Comparison of ENCODE assay signal across 8 cellular contexts in the genomic region with DNA sequence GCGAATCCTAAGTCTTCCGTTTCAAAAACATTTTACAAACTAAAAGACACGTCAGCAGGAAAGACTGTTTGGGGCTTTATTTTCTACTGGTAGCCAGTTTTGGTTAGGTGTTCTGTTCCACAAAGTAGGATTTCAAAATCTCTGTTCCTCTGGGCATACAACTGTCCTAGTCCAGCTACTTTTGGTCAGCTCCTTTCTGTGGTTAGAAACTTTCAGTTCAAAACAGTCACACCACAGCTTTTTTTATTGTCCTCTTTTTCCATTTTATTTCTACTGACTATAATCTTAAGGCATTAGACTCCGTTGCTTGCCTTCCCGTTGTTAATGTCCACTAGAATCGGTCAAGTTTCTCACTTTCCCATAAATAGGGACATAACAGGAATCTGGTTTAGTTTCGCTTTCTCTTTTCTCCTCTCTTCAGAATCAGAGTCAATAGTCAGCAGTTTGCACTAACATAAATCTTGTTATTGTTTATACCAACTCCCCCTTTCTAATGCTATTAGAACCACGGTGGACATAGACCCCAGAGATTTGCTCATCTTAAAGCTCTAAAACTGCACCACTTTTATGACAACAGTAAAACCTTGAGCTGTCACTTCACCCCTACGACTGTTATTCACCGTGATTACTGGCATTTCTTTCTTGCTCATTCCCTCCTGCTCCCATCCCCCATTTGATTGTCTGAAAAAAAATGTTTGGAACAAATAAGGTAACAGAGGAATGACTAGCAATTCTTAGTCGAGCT. TPM values are rescaled to one million over a fixed set of nuclear protein-coding genes. Genes with fewer than 3 reads are reported as not detected.
DNase-seq lines count a peak whose midpoint lies in the region; ATAC-seq, FAIRE-seq and TF ChIP-seq lines count a peak whose summit lies in the region.

No MANE protein-coding gene starts in this region.

- TF ChIP-seq POLR2A in A549 (IDR thresholded peaks at IDR 0.05; ENCODE audit: low read length) (no peak), thyroid gland (IDR thresholded peaks at IDR 0.05) (no peak)

- DNase-seq in A549 (ENCODE audit: low read depth in 1 of 2, low spot score in 1 of 2) (no peak), HT-29 (ENCODE audit: low spot score) (peak; percentile 4), astrocyte of the cerebellum (ENCODE audit: low read depth) (peak; percentile 18), left lobe of liver (ENCODE audit: low spot score) (no peak), thyroid gland (no peak), ureter (ENCODE audit: low spot score) (no peak), retina (no peak), NCI-H345 (lab: John Stamatoyannopoulos, UW) (no peak)

- TF ChIP-seq EP300 in A549 (IDR thresholded peaks at IDR 0.05): no peak

- no peak for TF ChIP-seq RAD21 in A549 (conservative IDR thresholded peaks at IDR 0.05 in 1 of 2, IDR thresholded peaks at IDR 0.05 in 1 of 2)

- no peaks in the 10 kb centered on the region for H3K9me3 ChIP-seq in A549
- no peaks in the 10 kb centered on the region for H3K9me3 ChIP-seq in thyroid gland

- 14% methylated on average over 11 of the region's 11 CpGs for WGBS in A549 (ENCODE audit: missing lambda C conversion rate)
- WGBS in thyroid gland, 2 donors: 50 to 58% methylated on average over 11 of the region's 11 CpGs

- POLR2A ChIA-PET in A549 (lab: Yijun Ruan, JAX): no interaction called here

- FAIRE-seq in A549 (lab: Jason Lieb, UNC): peak; percentile 13

- peak overlapping the region in 1 of 2 experiments; percentile 3; a peak in 1 of 6 replicates for H3K27ac ChIP-seq in A549
- H3K27ac ChIP-seq in thyroid gland: peak overlapping the region; percentile 52 to 57 (median 55)

- TF ChIP-seq CTCF in A549 (IDR thresholded peaks at IDR 0.05) (no peak), astrocyte of the cerebellum (IDR thresholded peaks at IDR 0.05; ENCODE audit: low read depth, low read length, missing control alignments) (no peak), thyroid gland (IDR thresholded peaks at IDR 0.05) (no peak)

- intact Hi-C loops in thyroid gland (cut with DNase I): no loop called here

- in situ Hi-C loops in astrocyte of the cerebellum (cut with HindIII; ENCODE audit: low sequenced_read_pairs): no loop called here

- H3K4me3 ChIP-seq in A549 (peak overlapping the region; percentile 49), astrocyte of the cerebellum (ENCODE audit: low read depth, low read length) (peak overlapping the region; percentile 34), thyroid gland (replicated peaks in 1 of 3) (peak overlapping the region in 2 of 3 donors; percentile 31 to 44)

- ATAC-seq in A549: peak in 1 of 2 experiments; percentile 40; a peak in 3 of 6 replicates
- peak; percentile 89 for ATAC-seq in left lobe of liver

- H3K4me2 ChIP-seq in A549: peak overlapping the region; percentile 82

- CTCF ChIA-PET in A549 (lab: Yijun Ruan, JAX): no interaction called here

- no peaks in the 10 kb centered on the region for H3K27me3 ChIP-seq in thyroid gland

- H3K4me1 ChIP-seq in A549 (no peaks in the 10 kb centered on the region), thyroid gland (peaks cover 0 to 4% of the 10 kb centered on the region in 2 donors)

- no peaks in the 10 kb centered on the region for H3K36me3 ChIP-seq in thyroid gland

TF ChIP-seq in A549, 52 proteins besides CTCF, POLR2A, EP300 and RAD21:
- TF ChIP-seq MAFK (IDR thresholded peaks at IDR 0.05; ENCODE audit: partially characterized antibody) (peak; percentile 1), BHLHE40 (IDR thresholded peaks at IDR 0.05; ENCODE audit: low read depth, low read length) (no peak), MYC (IDR thresholded peaks at IDR 0.05; ENCODE audit: borderline replicate concordance, low read length) (no peak)

RNA-seq across cellular contexts. Expression of gene NPAS3, which starts 41.5 kb away (rescaled TPM):
- polyA plus RNA-seq in A549 (2011; rRNA removed): not detected in 2 replicates
- not detected in 2 replicates for polyA plus RNA-seq in A549 (2012; cell fraction: cytosol; rRNA removed)
- not detected in 2 replicates for polyA plus RNA-seq in A549 (2012; cell fraction: nucleus; rRNA removed)
- polyA plus RNA-seq in A549 (2017; fragmentation: RNase III; extraction: RNeasy Plus Mini Kit Qiagen cat#74134 plus additional on column Dnase treatment): not detected in 3 replicates
- not detected in 2 replicates for polyA minus RNA-seq in A549 (2011; rRNA and poly(A)+ RNA removed)
- total RNA-seq in HT-29 (2014; rRNA removed; shearing (Covaris generic)): not detected in 2 replicates
- total RNA-seq in left lobe of liver: not detected
- total RNA-seq in thyroid gland: 10 to 100 TPM in 1 of 4 donors, 1 to 10 TPM in 3; 4.0 to 12.2 (median 5.6) TPM
- 2.3 TPM for total RNA-seq in ureter

Comparison
In these comparisons a context has a peak if more than half of its experiments do, and no peak if none do; other contexts are left out.
1. DNase-seq: peak in HT-29 (single experiment) and astrocyte of the cerebellum (single experiment); none in A549 (0 of 2), left lobe of liver (single experiment), thyroid gland (0 of 2), ureter (single experiment), retina (single experiment) and NCI-H345 (single experiment).
2. Peak in every context shown above with its lines, with median percentiles within 50 percentile points of each other: H3K4me3 ChIP-seq.